ENCODE assay signal across 22 cellular contexts in genomic region chr5:55613112-55613868, GRCh38.
DNase-seq lines count a peak whose midpoint lies in the region; ATAC-seq, FAIRE-seq and TF ChIP-seq lines count a peak whose summit lies in the region.
"Had no signal": no experiment of that assay in that cellular context is flagged by ENCODE, and none has a peak within 500 bp of the region (broad histone marks: within the 10 kb centered on the region; RNA-seq: fewer than 3 reads in every experiment).

No MANE protein-coding gene starts in this region.

- no peak overlapping the region for H2BK5ac ChIP-seq in neuronal stem cell (ENCODE audit: low read length)

- intact Hi-C loops in upper lobe of right lung (cut with DNase I) = no loop called here

- H3K36me3 ChIP-seq in neuronal stem cell (replicated peaks in 1 of 2; ENCODE audit: control insufficient read depth in 2 of 2, insufficient read depth in 2 of 2, low read length in 2 of 2) (no peaks in the 10 kb centered on the region), upper lobe of right lung (no peaks in the 10 kb centered on the region)

- H3K4me1 Mint-ChIP-seq in stimulated activated naive CD8-positive, alpha-beta T cell treated with anti-CD3 and anti-CD28 coated beads, Interleukin-15, amount 100 ng/mL, for 72 hours = peaks cover 13% of the 10 kb centered on the region
- H3K4me1 Mint-ChIP-seq: B cell had no signal

- no peaks in the 10 kb centered on the region for H3K9me3 ChIP-seq in neuronal stem cell (replicated peaks in 1 of 2; ENCODE audit: control insufficient read depth in 2 of 2, insufficient read depth in 1 of 2, low read depth in 1 of 2, low read length in 2 of 2)
- H3K9me3 ChIP-seq in upper lobe of right lung = no peaks in the 10 kb centered on the region

- no peaks in the 10 kb centered on the region for H3K27me3 Mint-ChIP-seq in stimulated activated naive CD8-positive, alpha-beta T cell treated with anti-CD3 and anti-CD28 coated beads, Interleukin-15, amount 100 ng/mL, for 72 hours
- H3K27me3 Mint-ChIP-seq: B cell; CD4-positive, alpha-beta T cell had no signal

- H3K4me1 ChIP-seq in neuronal stem cell (ENCODE audit: control insufficient read depth in 2 of 2, insufficient read depth in 1 of 2, low read depth in 1 of 2, low read length in 2 of 2) (no peaks in the 10 kb centered on the region), upper lobe of right lung (no peaks in the 10 kb centered on the region)
- H3K4me1 ChIP-seq: BLaER1 treated with 17β-estradiol and CSF1 and Interleukin-3, amounts not matched to agents 10 nM and 100 nM had no signal

- H3K27me3 ChIP-seq in neuronal stem cell (ENCODE audit: control insufficient read depth in 3 of 3, insufficient read depth in 3 of 3, low read depth in 1 of 3, low read length in 3 of 3) (no peaks in the 10 kb centered on the region), upper lobe of right lung (no peaks in the 10 kb centered on the region)
- H3K27me3 ChIP-seq: BLaER1 treated with 17β-estradiol and CSF1 and Interleukin-3, amounts not matched to agents 10 nM and 100 nM had no signal

- no peak overlapping the region for H3K4me2 ChIP-seq in neuronal stem cell (ENCODE audit: insufficient read depth, low read length, poor library complexity, severe bottlenecking)
- H3K4me2 ChIP-seq: BLaER1 treated with 17β-estradiol and CSF1 and Interleukin-3, amounts not matched to agents 10 nM and 100 nM had no signal

- no peak overlapping the region for H3K9ac ChIP-seq in neuronal stem cell (ENCODE audit: low read depth, low read length, poor library complexity)
- H3K9ac ChIP-seq: BLaER1 treated with 17β-estradiol and CSF1 and Interleukin-3, amounts not matched to agents 10 nM and 100 nM had no signal

- no peak overlapping the region for H2BK120ac ChIP-seq in neuronal stem cell (ENCODE audit: low read depth, low read length)

- no peak for TF ChIP-seq CTCF in upper lobe of right lung (IDR thresholded peaks at IDR 0.05)

- no peak overlapping the region for H3K4me3 Mint-ChIP-seq in stimulated activated naive CD8-positive, alpha-beta T cell treated with anti-CD3 and anti-CD28 coated beads, Interleukin-15, amount 100 ng/mL, for 72 hours
- H3K4me3 Mint-ChIP-seq: B cell; CD4-positive, alpha-beta T cell; CD8-positive, alpha-beta T cell had no signal

- no peak overlapping the region for H3K18ac ChIP-seq in neuronal stem cell (ENCODE audit: low read length)

- H3K9me3 Mint-ChIP-seq in stimulated activated naive CD8-positive, alpha-beta T cell treated with anti-CD3 and anti-CD28 coated beads, Interleukin-15, amount 100 ng/mL, for 72 hours = peaks cover 0 to 6% of the 10 kb centered on the region in 2 donors
- H3K9me3 Mint-ChIP-seq: CD4-positive, alpha-beta T cell; CD8-positive, alpha-beta T cell had no signal

- no peak overlapping the region for H3K4ac ChIP-seq in neuronal stem cell (ENCODE audit: low read length)

- H3K4me3 ChIP-seq in neuronal stem cell (ENCODE audit: low read length in 2 of 2) = no peak overlapping the region
- no peak overlapping the region for H3K4me3 ChIP-seq in upper lobe of right lung
- H3K4me3 ChIP-seq: BLaER1 treated with 17β-estradiol and CSF1 and Interleukin-3, amounts not matched to agents 10 nM and 100 nM had no signal

- no peak overlapping the region for H3K27ac Mint-ChIP-seq in stimulated activated naive CD8-positive, alpha-beta T cell treated with anti-CD3 and anti-CD28 coated beads, Interleukin-15, amount 100 ng/mL, for 72 hours
- H3K27ac Mint-ChIP-seq: B cell; CD4-positive, alpha-beta T cell; CD8-positive, alpha-beta T cell had no signal

- no peak overlapping the region for H3K23ac ChIP-seq in neuronal stem cell (ENCODE audit: low read depth, low read length, poor library complexity)

- no peak overlapping the region for H2AFZ ChIP-seq in neuronal stem cell (ENCODE audit: low read length)

- FAIRE-seq in GM19239 (lab: Jason Lieb, UNC) = no peak
- FAIRE-seq: A204.1, D721Med, G401.6, GM12891 had no signal

- no CpG with 5 or more reads among the region's 39 CpGs for WGBS in neuronal stem cell (ENCODE audit: extremely low coverage in 2 of 2, insufficient read length in 2 of 2, insufficient replicate concordance in 1 of 2), 2 donors

- no peak overlapping the region for H3K27ac ChIP-seq in neuronal stem cell (replicated peaks; ENCODE audit: low read length)
- H3K27ac ChIP-seq in upper lobe of right lung = no peak overlapping the region
- H3K27ac ChIP-seq: BLaER1 treated with 17β-estradiol and CSF1 and Interleukin-3, amounts not matched to agents 10 nM and 100 nM; C4-2B had no signal

- no peaks in the 10 kb centered on the region for H3K79me1 ChIP-seq in neuronal stem cell (ENCODE audit: low read depth, low read length)

- no peak overlapping the region for H4K8ac ChIP-seq in neuronal stem cell (ENCODE audit: low read depth, low read length)

- peak; percentile 23 for ATAC-seq in stimulated activated naive CD8-positive, alpha-beta T cell treated with anti-CD3 and anti-CD28 coated beads, Interleukin-15, amount 100 ng/mL, for 72 hours
- ATAC-seq in stimulated activated naive CD8-positive, alpha-beta T cell treated with anti-CD3 and anti-CD28 coated beads, Interleukin-15, Interleukin-2, amounts not matched to agents 100 U/mL and 50 U/mL, for 24 hours = no peak
- ATAC-seq in upper lobe of right lung (peak; percentile 34), HG03135 (IDR thresholded peaks at IDR 0.05; ENCODE audit: unreplicated experiment) (no peak)
- ATAC-seq: CD8-positive, alpha-beta T cell had no signal

- H4K91ac ChIP-seq in neuronal stem cell (ENCODE audit: low read depth, low read length, poor library complexity) = no peak overlapping the region

- no peak overlapping the region for H2BK12ac ChIP-seq in neuronal stem cell (ENCODE audit: low read length)

- no peak for DNase-seq in stimulated activated naive CD8-positive, alpha-beta T cell treated with anti-CD3 and anti-CD28 coated beads, Interleukin-15, amount 100 ng/mL, for 72 hours
- no peak for DNase-seq in stimulated activated naive CD8-positive, alpha-beta T cell treated with anti-CD3 and anti-CD28 coated beads, Interleukin-15, Interleukin-2, amounts not matched to agents 100 U/mL and 50 U/mL, for 24 hours
- DNase-seq in neuronal stem cell (ENCODE audit: low spot score) (no peak), upper lobe of right lung (no peak), GM19239 (ENCODE audit: insufficient read length, low spot score) (no peak)
- DNase-seq: 8988T; ACHN; AML-193; Caco-2; Calu3; CD4-positive, alpha-beta T cell; CD8-positive, alpha-beta T cell; DMS79 treated with DMSO at 0.1 percent for 48 hours; GF-D8 had no signal

- H2BK15ac ChIP-seq in neuronal stem cell (ENCODE audit: low read length) = no peak overlapping the region

- H2AK5ac ChIP-seq in neuronal stem cell (ENCODE audit: low read depth, low read length) = peak overlapping the region; percentile 52

- peak overlapping the region; percentile 38 for H3K14ac ChIP-seq in neuronal stem cell (ENCODE audit: low read length)

Comparison
In these comparisons a context has a peak if more than half of its experiments do, and no peak if none do; other contexts are left out.
1. ATAC-seq: peak in stimulated activated naive CD8-positive, alpha-beta T cell treated with anti-CD3 and anti-CD28 coated beads, Interleukin-15, amount 100 ng/mL, for 72 hours (single experiment) and upper lobe of right lung (single experiment); none in stimulated activated naive CD8-positive, alpha-beta T cell treated with anti-CD3 and anti-CD28 coated beads, Interleukin-15, Interleukin-2, amounts not matched to agents 100 U/mL and 50 U/mL, for 24 hours (single experiment) and HG03135 (single experiment).